Comparison of ENCODE assay signal across 1 cellular context in the genomic region with DNA sequence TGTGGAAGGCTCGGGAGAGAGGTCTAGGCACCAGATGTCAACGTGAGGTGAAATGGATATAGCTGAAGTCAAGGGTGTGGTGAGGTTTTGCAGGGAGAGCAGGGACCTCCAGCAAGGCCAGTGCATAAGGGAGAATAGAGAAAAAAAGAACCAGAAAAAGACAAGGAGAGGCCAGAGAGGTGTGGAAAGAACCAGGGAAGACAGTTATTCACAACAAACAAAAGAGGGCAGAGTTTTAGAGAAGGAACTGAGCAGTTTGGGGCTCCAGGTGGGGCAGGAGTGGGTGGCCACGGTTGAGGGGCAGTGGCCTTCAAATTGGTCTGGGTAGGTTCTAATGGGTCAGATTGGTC.
TF ChIP-seq lines count a peak whose summit lies in the region.

No MANE protein-coding gene starts in this region.

TF ChIP-seq in HepG2, 621 proteins besides CTCF, POLR2A, EP300 and RAD21:
- TF ChIP-seq MTF2 (CRISPR knock-in tag; IDR thresholded peaks at IDR 0.05; ENCODE audit: borderline replicate concordance) (peak; percentile 30; the same call in 1 of the 2 replicates), SIX4 (CRISPR knock-in tag; IDR thresholded peaks at IDR 0.05) (peak; percentile 4; the same call in 1 of the 2 replicates), ZBTB42 (CRISPR knock-in tag; IDR thresholded peaks at IDR 0.05) (no peak), ZNF619 (CRISPR knock-in tag; IDR thresholded peaks at IDR 0.05) (0 out of 2 replicates have a peak, but pooled peaks have one; percentile 2), ZNF234 (CRISPR knock-in tag; conservative IDR thresholded peaks at IDR 0.05) (no peak), ESRRA (CRISPR knock-in tag; IDR thresholded peaks at IDR 0.05; ENCODE audit: low read depth) (peak; percentile 7; the same call in 1 of the 2 replicates), RCOR2 (CRISPR knock-in tag; IDR thresholded peaks at IDR 0.05) (no peak), SNAPC5 (CRISPR knock-in tag; IDR thresholded peaks at IDR 0.05; ENCODE audit: borderline replicate concordance) (0 out of 2 replicates have a peak, but pooled peaks have one; percentile 39), SNAI1 (CRISPR knock-in tag; IDR thresholded peaks at IDR 0.05; ENCODE audit: borderline replicate concordance) (peak; percentile 11; the same call in 1 of the 2 replicates), ZBTB3 (CRISPR knock-in tag; IDR thresholded peaks at IDR 0.05; ENCODE audit: borderline replicate concordance, low read depth) (0 out of 2 replicates have a peak, but pooled peaks have one; percentile 53), GATA4 (IDR thresholded peaks at IDR 0.05; ENCODE audit: borderline replicate concordance, low read depth) (0 out of 2 replicates have a peak, but pooled peaks have one; percentile 1)
